Comparison of ENCODE assay signal across 3 cellular contexts in the genomic region with DNA sequence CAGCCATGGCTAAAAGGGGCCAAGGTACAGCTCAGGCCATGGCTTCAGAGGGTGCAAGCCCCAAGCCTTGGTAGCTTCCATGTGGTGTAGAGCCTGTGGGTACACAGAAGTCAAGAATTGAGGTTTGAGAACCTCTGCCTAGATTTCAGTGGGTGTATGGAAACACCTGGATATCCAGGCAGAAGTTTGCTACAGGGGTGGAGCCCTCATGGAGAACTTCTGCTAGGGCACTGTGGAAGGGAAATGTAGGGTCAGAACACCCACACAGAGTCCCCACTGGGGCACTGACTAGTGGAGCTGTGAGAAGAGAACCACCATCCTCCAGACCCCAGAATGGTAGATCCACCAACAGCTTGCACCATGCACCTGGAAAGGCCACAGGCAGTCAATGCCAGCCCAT.
DNase-seq lines count a peak whose midpoint lies in the region; ATAC-seq, FAIRE-seq and TF ChIP-seq lines count a peak whose summit lies in the region.
"Not testable (repeated sequence)": the region's sequence is repeated elsewhere in the genome, so short reads cannot be mapped to it uniquely, and the experiment has no call there.

No MANE protein-coding gene starts in this region.

- not testable (repeated sequence) for H3K4me3 ChIP-seq in GM23338; OCI-LY7 (ENCODE audit: low read depth, low read length, poor library complexity, severe bottlenecking); K562

- TF ChIP-seq EP300 in K562 (IDR thresholded peaks at IDR 0.05; ENCODE audit: low read length) = not testable (repeated sequence)

- not testable (repeated sequence) for H3K9me1 ChIP-seq in K562 (ENCODE audit: control insufficient read depth, insufficient read depth, low read length)

- H3K79me2 ChIP-seq in GM23338 (replicated peaks; ENCODE audit: insufficient read depth); OCI-LY7 (ENCODE audit: insufficient read depth, low read depth, low read length); K562 (ENCODE audit: control insufficient read depth, insufficient read depth, low read length): not testable (repeated sequence)

- not testable (repeated sequence) for H3F3A ChIP-seq in GM23338 (replicated peaks; ENCODE audit: low read depth)

- not testable (repeated sequence) for TF ChIP-seq POLR2A in K562 (conservative IDR thresholded peaks at IDR 0.05)

- peaks cover 16% of the 10 kb centered on the region; the same call in 1 of the 2 replicates for H3K4me1 ChIP-seq in GM23338 (ENCODE audit: insufficient read depth)
- not testable (repeated sequence) for H3K4me1 ChIP-seq in OCI-LY7 (ENCODE audit: insufficient read depth, low read length, poor library complexity, severe bottlenecking); K562 (replicated peaks in 1 of 2; ENCODE audit: control insufficient read depth in 2 of 2, insufficient read depth in 2 of 2, low read length in 2 of 2)

- not testable (repeated sequence) for H3K27ac Mint-ChIP-seq in GM23338

- not testable (repeated sequence) for H4K20me1 ChIP-seq in GM23338 (replicated peaks; ENCODE audit: insufficient read depth); OCI-LY7 (ENCODE audit: insufficient read depth, low read length); K562 (replicated peaks; ENCODE audit: control insufficient read depth, insufficient read depth, low read length)

- peaks cover 12% of the 10 kb centered on the region; the same call in 1 of the 2 replicates for H3K36me3 ChIP-seq in GM23338 (ENCODE audit: insufficient read depth)
- not testable (repeated sequence) for H3K36me3 ChIP-seq in OCI-LY7 (ENCODE audit: insufficient read depth, low read length); K562 (ENCODE audit: control insufficient read depth, insufficient read depth, low read length)

- H3K36me3 Mint-ChIP-seq in GM23338 (ENCODE audit: low read depth) = peaks cover 44% of the 10 kb centered on the region

- not testable (repeated sequence) for H3K9me2 ChIP-seq in GM23338 (ENCODE audit: insufficient read depth); OCI-LY7 (ENCODE audit: insufficient read depth, low read length)

- not testable (repeated sequence) for H3K4me2 ChIP-seq in GM23338; OCI-LY7 (ENCODE audit: low read length); K562 (ENCODE audit: insufficient read depth, low read length)

- H3K4me3 Mint-ChIP-seq in GM23338 = not testable (repeated sequence)

- not testable (repeated sequence) for FAIRE-seq in K562 (lab: Jason Lieb, UNC)

- in situ Hi-C loops in K562 (cut with MboI) = not testable (repeated sequence)

- peaks cover 20% of the 10 kb centered on the region for H3K4me1 Mint-ChIP-seq in GM23338

- CTCF ChIA-PET in OCI-LY7 (lab: Charles Lee; ENCODE audit: unreplicated experiment); K562 (lab: Yijun Ruan, JAX; ENCODE audit: low intra/inter-chr PET ratio): not testable (repeated sequence)

- TF ChIP-seq RAD21 in K562 (CRISPR knock-in tag; conservative IDR thresholded peaks at IDR 0.05 in 1 of 2, IDR thresholded peaks at IDR 0.05 in 1 of 2) = not testable (repeated sequence)

- H3K9me3 Mint-ChIP-seq in GM23338 = peaks cover 41% of the 10 kb centered on the region

- H3K27me3 ChIP-seq in GM23338 (ENCODE audit: insufficient read depth); K562 (ENCODE audit: control insufficient read depth in 2 of 2, insufficient read depth in 2 of 2, low read length in 2 of 2): not testable (repeated sequence)

- peak; percentile 2 for DNase-seq in GM23338 (ENCODE audit: low spot score)
- DNase-seq in OCI-LY7 (ENCODE audit: low spot score) = peak; percentile 2
- not testable (repeated sequence) for DNase-seq in K562 (ENCODE audit: extremely low read depth in 1 of 4, low spot score in 3 of 4)

- H3K9ac ChIP-seq in K562 (ENCODE audit: insufficient read depth in 1 of 2, low read depth in 2 of 2, low read length in 2 of 2) = not testable (repeated sequence)

- not testable (repeated sequence) for ATAC-seq in GM23338, K562

- intact Hi-C loops in OCI-LY7 (cut with micrococcal nuclease; ENCODE audit: unreplicated experiment); K562 (cut with micrococcal nuclease): not testable (repeated sequence)

- POLR2A ChIA-PET in OCI-LY7 (lab: Charles Lee) = not testable (repeated sequence)
- POLR2A ChIA-PET in K562 (lab: Yijun Ruan, JAX) = interaction anchor here (0.6 kb wide), 1 partner anchor 1621 kb away, joined by 4 read pairs; no protein-coding TSS in a partner anchor

- TF ChIP-seq CTCF in GM23338 (conservative IDR thresholded peaks at IDR 0.05; ENCODE audit: low read depth in 2 of 2); OCI-LY7 (conservative IDR thresholded peaks at IDR 0.05; ENCODE audit: low read length); K562 (IDR thresholded peaks at IDR 0.05 in 2 of 3, conservative IDR thresholded peaks at IDR 0.05 in 1 of 3; ENCODE audit: insufficient read depth in 2 of 3, low read depth in 1 of 3, low read length in 3 of 3): not testable (repeated sequence)

- BruUV-seq in OCI-LY7 (replicated peaks; lab: Mats Ljungman, UMichigan); K562 (replicated peaks; lab: Mats Ljungman, UMichigan): not testable (repeated sequence)

- not testable (repeated sequence) for H3K27ac ChIP-seq in GM23338 (ENCODE audit: low read depth); OCI-LY7 (ENCODE audit: low read depth, low read length, poor library complexity, severe bottlenecking); K562 (ENCODE audit: extremely low read depth, low read depth, low read length)

- H2AFZ ChIP-seq in GM23338; OCI-LY7 (ENCODE audit: low read length); K562 (ENCODE audit: low read depth, low read length): not testable (repeated sequence)

- H3K9me3 ChIP-seq in OCI-LY7 (ENCODE audit: low read length); K562 (replicated peaks; ENCODE audit: control insufficient read depth, insufficient read depth, low read depth, low read length): not testable (repeated sequence)

- H3K27me3 Mint-ChIP-seq in GM23338 (ENCODE audit: insufficient read depth, low read depth, poor library complexity) = not testable (repeated sequence)

TF ChIP-seq in K562, 482 proteins besides CTCF, POLR2A, EP300 and RAD21:
- TF ChIP-seq CBX5 (IDR thresholded peaks at IDR 0.05; ENCODE audit: borderline replicate concordance, low read depth) (peak; percentile 63; the same call in 1 of the 2 replicates), TRIM28 (IDR thresholded peaks at IDR 0.05) (0 out of 2 replicates have a peak, but pooled peaks have one; percentile 72)
